In the genomic region with DNA sequence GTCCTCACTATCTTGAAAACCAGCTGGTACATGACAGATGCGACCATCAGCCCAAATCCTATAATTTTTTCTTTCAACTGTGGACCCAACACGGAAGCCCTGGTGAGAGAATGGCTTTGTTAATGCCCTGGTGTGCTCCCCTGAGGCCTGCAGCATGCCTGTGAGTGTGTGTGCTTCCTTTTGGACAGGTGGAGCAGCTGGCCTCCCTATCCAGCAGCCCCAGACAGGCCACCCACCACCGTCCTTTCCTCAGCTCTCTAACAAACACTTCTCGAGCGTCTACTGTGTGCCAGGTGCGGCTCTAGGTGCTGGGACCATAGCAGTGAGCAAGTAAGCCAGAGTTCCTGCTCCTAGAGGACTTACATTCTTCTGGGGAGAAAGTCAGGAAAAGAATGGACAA, we compare ENCODE assay signal across 29 cellular contexts.
DNase-seq lines count a peak whose midpoint lies in the region; ATAC-seq, FAIRE-seq and TF ChIP-seq lines count a peak whose summit lies in the region.
"Had no signal": no experiment of that assay in that cellular context is flagged by ENCODE, and none has a peak within 500 bp of the region (broad histone marks: within the 10 kb centered on the region; RNA-seq: fewer than 3 reads in every experiment).

No MANE protein-coding gene starts in this region.

- H3K36me3 ChIP-seq in SJCRH30 = no peaks in the 10 kb centered on the region
- H3K36me3 ChIP-seq: left ventricle myocardium inferior, tibial artery had no signal

- H3K9me3 ChIP-seq in SJCRH30 (replicated peaks) = no peaks in the 10 kb centered on the region
- H3K9me3 ChIP-seq: left ventricle myocardium inferior, tibial artery had no signal

- peak; percentile 34 for DNase-seq in NCI-H1092 treated with DMSO at 0.1 percent for 48 hours (lab: John Stamatoyannopoulos, UW)
- DNase-seq in NCI-H1092 (lab: John Stamatoyannopoulos, UW) = no peak
- peak; percentile 10 to 30 for DNase-seq in SJCRH30
- no peak for DNase-seq in GM12892 (ENCODE audit: insufficient read length)
- DNase-seq: activated B cell treated with CpG ODN at 0.5 μM for 24 hours; activated CD4-positive, alpha-beta T cell treated with anti-CD3 and anti-CD28 coated beads, Interleukin-2, amount 50 U/mL, for 48 hours; activated CD8-positive, alpha-beta memory T cell treated with anti-CD3 and anti-CD28 coated beads, Interleukin-2, amount 50 U/mL, for 48 hours; CD4-positive, alpha-beta T cell; cerebellar nuclear complex; DMS 273 treated with DMSO at 0.1 percent for 48 hours; effector CD4-positive, alpha-beta T cell; HCEC 1CT; hippocampal formation; left ventricle myocardium inferior; naive thymus-derived CD8-positive, alpha-beta T cell; NCI-H187 treated with DMSO at 0.1 percent for 48 hours; NCI-H510A treated with DMSO at 0.1 percent for 48 hours; OCI-M1; stimulated activated CD4-positive, alpha-beta T cell treated with anti-CD3 and anti-CD28 coated beads, Interleukin-4, amount 100 ng/mL, for 4 hours; stimulated activated naive CD8-positive, alpha-beta T cell treated with anti-CD3 and anti-CD28 coated beads, Interleukin-15, amount 100 ng/mL, for 72 hours; T1000; tibial artery had no signal

- no peak overlapping the region for H3K4me3 ChIP-seq in SJCRH30
- H3K4me3 ChIP-seq: left ventricle myocardium inferior, tibial artery had no signal

- no peaks in the 10 kb centered on the region; the same call in 1 of the 2 replicates for H3K27me3 ChIP-seq in SJCRH30

- 0 out of 2 replicates have a peak, but pooled peaks cover 3% of the 10 kb centered on the region for H3K4me1 ChIP-seq in SJCRH30
- H3K4me1 ChIP-seq: tibial artery had no signal

- no peak for FAIRE-seq in GM12892 (lab: Jason Lieb, UNC)
- FAIRE-seq: frontal cortex had no signal

- no peak overlapping the region for H3K27ac ChIP-seq in SJCRH30
- H3K27ac ChIP-seq: 22Rv1, left ventricle myocardium inferior, tibial artery had no signal

- peak; percentile 22 for ATAC-seq in GM21447 (IDR thresholded peaks at IDR 0.05; ENCODE audit: unreplicated experiment)
- peak; percentile 19 for ATAC-seq in HG03159 (IDR thresholded peaks at IDR 0.05; ENCODE audit: unreplicated experiment)
- ATAC-seq in GM18867 (IDR thresholded peaks at IDR 0.05; ENCODE audit: unreplicated experiment) = no peak
- no peak for ATAC-seq in HG03342 (IDR thresholded peaks at IDR 0.05; ENCODE audit: unreplicated experiment)
- ATAC-seq: esophagus mucosa; naive thymus-derived CD8-positive, alpha-beta T cell; stimulated activated naive CD8-positive, alpha-beta T cell treated with anti-CD3 and anti-CD28 coated beads, Interleukin-15, amount 100 ng/mL, for 72 hours had no signal

- no peak for TF ChIP-seq POLR2A in GM12892 (IDR thresholded peaks at IDR 0.05; ENCODE audit: low read depth, low read length)

Comparison
In these comparisons a context has a peak if more than half of its experiments do, and no peak if none do; other contexts are left out.
1. DNase-seq: peak in NCI-H1092 treated with DMSO at 0.1 percent for 48 hours (single experiment) and SJCRH30 (2 of 2); none in NCI-H1092 (single experiment) and GM12892 (single experiment).
2. ATAC-seq: peak in GM21447 (single experiment) and HG03159 (single experiment); none in GM18867 (single experiment) and HG03342 (single experiment).